Comparison of ENCODE assay signal across 33 cellular contexts in genomic region chr9:116404228-116404627, GRCh38.
"Had no signal": no experiment of that assay in that cellular context is flagged by ENCODE, and none has a peak within 500 bp of the region (broad histone marks: within the 10 kb centered on the region; RNA-seq: fewer than 3 reads in every experiment).

No MANE protein-coding gene starts in this region.

- H3K9me3 ChIP-seq: adrenal gland, body of pancreas, breast epithelium had no signal

- H3K36me3 ChIP-seq: adrenal gland, breast epithelium had no signal

- H3K27me3 ChIP-seq: adrenal gland, body of pancreas, brain microvascular endothelial cell, breast epithelium had no signal

- FAIRE-seq: astrocyte, TTC549 had no signal

- ATAC-seq: activated CD8-positive, alpha-beta T cell treated with anti-CD3 and anti-CD28 coated beads for 36 hours; activated naive CD4-positive, alpha-beta T cell treated with anti-CD3 and anti-CD28 coated beads, Interleukin-2, amount 50 U/mL, for 72 hours; activated T-cell treated with anti-CD3 and anti-CD28 coated beads, Interleukin-2, amount 50 U/mL, for 4 hours; activated T-cell treated with anti-CD3 and anti-CD28 coated beads, Interleukin-2, amount 50 U/mL, for 72 hours; activated T-helper 17 cell treated with anti-CD3 and anti-CD28 coated beads, Interleukin-2, amount 50 U/mL, for 72 hours; body of pancreas had no signal

- H3K4me1 ChIP-seq: adrenal gland, body of pancreas, breast epithelium had no signal

- H3K27ac ChIP-seq: adrenal gland, body of pancreas, brain microvascular endothelial cell, breast epithelium, VCaP had no signal

- H3K4me3 ChIP-seq: adrenal gland, body of pancreas, breast epithelium had no signal

- DNase-seq: activated B cell treated with CpG ODN at 0.5 μM for 24 hours; activated CD4-positive, alpha-beta memory T cell treated with anti-CD3 and anti-CD28 coated beads for 36 hours; activated CD4-positive, alpha-beta T cell treated with anti-CD3 and anti-CD28 coated beads for 4 hours; activated CD4-positive, alpha-beta T cell treated with anti-CD3 and anti-CD28 coated beads, Interleukin-2, amount 10 ng/mL, durations not matched to agents 24 days and 14 days; activated CD4-positive, alpha-beta T cell treated with anti-CD3 and anti-CD28 coated beads, Interleukin-2, amount 50 U/mL, for 1 hour; activated CD4-positive, alpha-beta T cell treated with anti-CD3 and anti-CD28 coated beads, Interleukin-2, amount 50 U/mL, for 4 hours; activated CD4-positive, CD25-positive, alpha-beta regulatory T cell treated with anti-CD3 and anti-CD28 coated beads, Interleukin-2, amount 50 U/mL, for 72 hours; activated CD8-positive, alpha-beta memory T cell treated with anti-CD3 and anti-CD28 coated beads, Interleukin-2, amount 50 U/mL, for 4 hours; activated CD8-positive, alpha-beta T cell treated with anti-CD3 and anti-CD28 coated beads for 36 hours; activated effector memory CD4-positive, alpha-beta T cell treated with anti-CD3 and anti-CD28 coated beads, Interleukin-2, amount 50 U/mL, for 16 hours; activated gamma-delta T cell treated with Interleukin-2 at 50 U/mL for 16 hours; activated naive CD4-positive, alpha-beta T cell; activated naive CD4-positive, alpha-beta T cell treated with anti-CD3 and anti-CD28 coated beads for 36 hours; activated naive CD4-positive, alpha-beta T cell treated with anti-CD3 and anti-CD28 coated beads, Interleukin-2, amount 50 U/mL, for 16 hours; activated naive CD8-positive, alpha-beta T cell treated with anti-CD3 and anti-CD28 coated beads for 36 hours; activated T-cell treated with anti-CD3 and anti-CD28 coated beads for 4 hours; activated T-cell treated with anti-CD3 and anti-CD28 coated beads, Interleukin-2, amount 50 U/mL, for 1 hour; activated T-cell treated with anti-CD3 and anti-CD28 coated beads, Interleukin-2, amount 50 U/mL, for 4 hours; activated T-cell treated with anti-CD3 and anti-CD28 coated beads, Interleukin-2, amount 50 U/mL, for 72 hours; adrenal gland; amniotic stem cell; aorta; body of pancreas; brain microvascular endothelial cell; central memory CD4-positive, alpha-beta T cell; T-helper 2 cell; T-helper 9 cell had no signal
